8 cellular contexts compared by ENCODE assay signal in genomic region chr6:170344631-170345576, GRCh38. TPM values are rescaled to one million over a fixed set of nuclear protein-coding genes. Genes with fewer than 3 reads are reported as not detected.
A peak's percentile ranks its signal among the peaks of the same experiment; 100 is the strongest.
DNase-seq lines count a peak whose midpoint lies in the region; ATAC-seq, FAIRE-seq and TF ChIP-seq lines count a peak whose summit lies in the region.
"Had no signal": no experiment of that assay in that cellular context is flagged by ENCODE, and none has a peak within 500 bp of the region (broad histone marks: within the 10 kb centered on the region; RNA-seq: fewer than 3 reads in every experiment).

No MANE protein-coding gene starts in this region.

- H3K4me3 ChIP-seq in astrocyte of the cerebellum (ENCODE audit: low read depth, low read length): no peak overlapping the region
- H3K4me3 ChIP-seq in liver (ENCODE audit: low read depth in 1 of 3, low read length in 3 of 3): no peak overlapping the region

- H3K9me3 ChIP-seq in liver (ENCODE audit: control insufficient read depth in 4 of 4, low read length in 3 of 4): no peaks in the 10 kb centered on the region

- no peak for FAIRE-seq in HTR-8/SVneo (lab: Jason Lieb, UNC)
- FAIRE-seq: TTC549 had no signal

- peaks cover 1 to 31% (median 21%) of the 10 kb centered on the region in 4 donors for H3K36me3 ChIP-seq in liver (ENCODE audit: control insufficient read depth in 4 of 4, insufficient read depth in 3 of 4, low read depth in 1 of 4, low read length in 3 of 4)

- TF ChIP-seq POLR2A in erythroblast (IDR thresholded peaks at IDR 0.05; ENCODE audit: low read length): no peak

- in situ Hi-C loops in astrocyte of the cerebellum (cut with HindIII; ENCODE audit: low sequenced_read_pairs): no loop called here

- no peak overlapping the region for H3K9ac ChIP-seq in liver (ENCODE audit: low read depth in 1 of 2, low read length in 2 of 2)

- DNase-seq in HTR-8/SVneo (ENCODE audit: insufficient read length, low spot score): peak; percentile 63
- DNase-seq in astrocyte of the cerebellum (ENCODE audit: low read depth): peak; percentile 79
- DNase-seq in NCI-H1092 treated with DMSO at 0.1 percent for 48 hours (lab: John Stamatoyannopoulos, UW): no peak
- no peak for DNase-seq in erythroblast (lab: John Stamatoyannopoulos, UW)

- TF ChIP-seq RAD21 in liver (IDR thresholded peaks at IDR 0.05): peak in 1 of 2 donors; percentile 6

- TF ChIP-seq CTCF in astrocyte of the cerebellum (IDR thresholded peaks at IDR 0.05; ENCODE audit: low read depth, low read length, missing control alignments) (no peak), liver (IDR thresholded peaks at IDR 0.05; ENCODE audit: low read depth, low read length, missing input control) (no peak)

- 72% methylated on average over 10 of the region's 10 CpGs for WGBS in liver

- ATAC-seq in GM19043 (IDR thresholded peaks at IDR 0.05; ENCODE audit: low read depth, unreplicated experiment) (peak; percentile 41), GM18873 (IDR thresholded peaks at IDR 0.05; ENCODE audit: low FRiP score, unreplicated experiment) (no peak)

- H3K27me3 ChIP-seq in liver (ENCODE audit: control insufficient read depth in 4 of 4, insufficient read depth in 4 of 4, low read length in 3 of 4): no peaks in the 10 kb centered on the region

- no peak overlapping the region for H3K27ac ChIP-seq in liver (ENCODE audit: low read depth in 1 of 2, low read length in 2 of 2)

- H3K4me1 ChIP-seq in liver (ENCODE audit: control insufficient read depth in 4 of 4, insufficient read depth in 4 of 4, low read length in 3 of 4): no peaks in the 10 kb centered on the region

TF ChIP-seq in liver, 16 proteins besides CTCF, POLR2A, EP300 and RAD21:
- TF ChIP-seq EGR1 (IDR thresholded peaks at IDR 0.05; ENCODE audit: low read depth in 2 of 2) (no peak), YY1 (IDR thresholded peaks at IDR 0.05) (no peak), REST (IDR thresholded peaks at IDR 0.05) (no peak), GABPA (IDR thresholded peaks at IDR 0.05 in 1 of 2, conservative IDR thresholded peaks at IDR 0.05 in 1 of 2) (no peak), HNF4G (IDR thresholded peaks at IDR 0.05) (no peak), TAF1 (conservative IDR thresholded peaks at IDR 0.05) (no peak), ATF3 (IDR thresholded peaks at IDR 0.05) (no peak), JUND (IDR thresholded peaks at IDR 0.05) (peak in 1 of 2 donors; percentile 54), HNF4A (conservative IDR thresholded peaks at IDR 0.05) (no peak), ZBTB33 (IDR thresholded peaks at IDR 0.05) (no peak), RXRA (IDR thresholded peaks at IDR 0.05) (no peak), FOXA1 (IDR thresholded peaks at IDR 0.05) (no peak), SP1 (IDR thresholded peaks at IDR 0.05) (no peak), NR2F2 (IDR thresholded peaks at IDR 0.05) (peak; percentile 80), MAX (IDR thresholded peaks at IDR 0.05) (no peak), FOXA2 (IDR thresholded peaks at IDR 0.05) (no peak)

RNA-seq across cellular contexts. Expression of gene FAM120B, which starts 38.3 kb away (rescaled TPM):
- total RNA-seq in liver: 10 to 100 TPM; 10.5 to 11.1 TPM
- polyA plus RNA-seq in liver: 1 to 10 TPM; 6.0 to 7.7 TPM

RNA-seq across cellular contexts. Expression of gene DLL1, which starts 54.0 kb away (rescaled TPM):
- total RNA-seq in liver: 1 to 10 TPM; 1.8 to 2.3 TPM
- 1 to 10 TPM; 1.0 to 1.5 TPM for polyA plus RNA-seq in liver

Comparison
In these comparisons a context has a peak if more than half of its experiments do, and no peak if none do; other contexts are left out.
1. DNase-seq: peak in HTR-8/SVneo (single experiment) and astrocyte of the cerebellum (single experiment); none in NCI-H1092 treated with DMSO at 0.1 percent for 48 hours (single experiment) and erythroblast (0 of 2).